Comparison of ENCODE assay signal across 12 cellular contexts in the genomic region with DNA sequence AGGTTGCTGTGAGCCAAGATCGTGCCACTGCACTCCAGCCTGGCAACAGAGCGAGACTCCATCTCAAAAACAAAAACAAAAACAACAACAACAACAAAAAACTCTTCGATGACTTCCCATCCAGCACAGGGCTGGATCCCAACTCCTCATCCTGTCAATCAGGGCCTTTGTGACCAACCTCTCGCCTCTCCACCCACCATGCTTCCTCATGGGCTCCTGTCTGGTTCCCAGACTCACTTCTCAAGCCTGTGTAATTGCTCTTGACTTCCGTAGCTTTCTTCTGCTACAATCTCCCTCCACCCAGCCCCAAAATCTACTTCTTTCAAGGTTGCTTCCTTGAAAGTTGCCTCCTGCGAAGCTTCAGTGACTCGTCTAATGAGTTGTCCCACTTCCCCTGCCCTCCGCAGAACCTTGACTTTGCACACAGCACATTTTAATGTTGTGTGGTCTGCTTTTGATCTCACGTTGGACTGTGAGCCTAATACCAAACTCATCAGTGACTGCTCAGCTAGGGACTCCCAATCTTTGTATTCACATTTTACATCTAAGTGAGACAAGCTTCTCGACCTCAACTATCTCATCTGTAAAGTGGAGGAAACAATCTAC. TPM values are rescaled to one million over a fixed set of nuclear protein-coding genes. Genes with fewer than 3 reads are reported as not detected.
DNase-seq lines count a peak whose midpoint lies in the region; ATAC-seq and TF ChIP-seq lines count a peak whose summit lies in the region.
"Had no signal": no experiment of that assay in that cellular context is flagged by ENCODE, and none has a peak within 500 bp of the region (broad histone marks: within the 10 kb centered on the region; RNA-seq: fewer than 3 reads in every experiment).

No MANE protein-coding gene starts in this region.

- peak overlapping the region; percentile 74 to 85 (median 78) for H3K4me3 Mint-ChIP-seq in CD4-positive, alpha-beta memory T cell
- H3K4me3 Mint-ChIP-seq in activated naive CD8-positive, alpha-beta T cell = peak overlapping the region; percentile 87
- peak overlapping the region; percentile 76 to 88 (median 84) for H3K4me3 Mint-ChIP-seq in naive thymus-derived CD8-positive, alpha-beta T cell

- POLR2A ChIA-PET in CD4-positive, alpha-beta memory T cell (lab: Charles Lee; ENCODE audit: partially characterized antibody) = interaction anchor here (0.9 to 2.0 kb wide), 3 partner anchors 17 to 168 kb away, joined by 3 to 8 read pairs (median 3); partner anchors contain the start of gene TAF15
- POLR2A ChIA-PET in naive thymus-derived CD8-positive, alpha-beta T cell (lab: Charles Lee) = interaction anchor here (0.8 to 1.2 kb wide), 2 partner anchors 8 to 31 kb away, joined by 3 to 4 read pairs; no protein-coding TSS in a partner anchor

- no peaks in the 10 kb centered on the region for H3K27me3 ChIP-seq in CD4-positive, alpha-beta memory T cell (ENCODE audit: insufficient read depth, low read length)

- CTCF ChIA-PET in CD4-positive, alpha-beta memory T cell (lab: Charles Lee; ENCODE audit: partially characterized antibody) = interaction anchor here (1.0 to 2.1 kb wide), 4 partner anchors 8 to 34 kb away, joined by 3 to 13 read pairs (median 5); no protein-coding TSS in a partner anchor

- H3K4me1 Mint-ChIP-seq in CD4-positive, alpha-beta memory T cell = peaks cover 9 to 32% (median 18%) of the 10 kb centered on the region in 4 donors
- H3K4me1 Mint-ChIP-seq in activated naive CD8-positive, alpha-beta T cell (ENCODE audit: low read depth) = peaks cover 20% of the 10 kb centered on the region
- H3K4me1 Mint-ChIP-seq in naive thymus-derived CD8-positive, alpha-beta T cell = peaks cover 15 to 31% (median 21%) of the 10 kb centered on the region in 4 donors

- intact Hi-C loops in CD4-positive, alpha-beta memory T cell (cut with micrococcal nuclease) = no loop called here

- no peaks in the 10 kb centered on the region for H3K9me3 Mint-ChIP-seq in CD4-positive, alpha-beta memory T cell
- H3K9me3 Mint-ChIP-seq in activated naive CD8-positive, alpha-beta T cell (ENCODE audit: low read depth) = no peaks in the 10 kb centered on the region
- H3K9me3 Mint-ChIP-seq in naive thymus-derived CD8-positive, alpha-beta T cell = no peaks in the 10 kb centered on the region
- H3K9me3 Mint-ChIP-seq: activated B cell treated with CpG ODN at 0.5 μM for 24 hours had no signal

- H3K27ac ChIP-seq in CD4-positive, alpha-beta memory T cell (ENCODE audit: low read depth, low read length) = no peak overlapping the region
- H3K27ac ChIP-seq: SK-N-MC had no signal

- no peak for TF ChIP-seq CTCF in GM20000 (IDR thresholded peaks at IDR 0.05; ENCODE audit: extremely low read depth, missing control alignments)
- TF ChIP-seq CTCF in GM13977 (IDR thresholded peaks at IDR 0.05; ENCODE audit: extremely low read depth, insufficient read depth, missing control alignments) = no peak

- H3K36me3 Mint-ChIP-seq in CD4-positive, alpha-beta memory T cell = peaks cover 17 to 25% of the 10 kb centered on the region in 2 donors
- H3K36me3 Mint-ChIP-seq in activated naive CD8-positive, alpha-beta T cell = peaks cover 5% of the 10 kb centered on the region
- H3K36me3 Mint-ChIP-seq in naive thymus-derived CD8-positive, alpha-beta T cell = peaks cover 0 to 10% (median 2%) of the 10 kb centered on the region in 3 donors

- no peaks in the 10 kb centered on the region for H3K9me3 ChIP-seq in CD4-positive, alpha-beta memory T cell (ENCODE audit: control insufficient read depth in 1 of 2, low read length in 2 of 2)

- peak overlapping the region in 4 of 7 donors; percentile 5 to 44 (median 16) for H3K27ac Mint-ChIP-seq in CD4-positive, alpha-beta memory T cell
- no peak overlapping the region for H3K27ac Mint-ChIP-seq in activated naive CD8-positive, alpha-beta T cell
- peak overlapping the region in 7 of 10 donors; percentile 21 to 87 (median 57) for H3K27ac Mint-ChIP-seq in naive thymus-derived CD8-positive, alpha-beta T cell
- H3K27ac Mint-ChIP-seq: activated B cell treated with CpG ODN at 0.5 μM for 24 hours had no signal

- H3K4me1 ChIP-seq in CD4-positive, alpha-beta memory T cell (ENCODE audit: insufficient read depth, low read length) = peaks cover 12% of the 10 kb centered on the region

- no peak overlapping the region for H3K4me3 ChIP-seq in CD4-positive, alpha-beta memory T cell (ENCODE audit: low read length in 2 of 2)

- H3K36me3 ChIP-seq in CD4-positive, alpha-beta memory T cell (ENCODE audit: insufficient read depth, low read length) = peaks cover 5% of the 10 kb centered on the region

- in situ Hi-C loops in GM13977 (cut with MboI; ENCODE audit: low pct_unique_long_range_greater_than_20kb, low sequenced_read_pairs, unreplicated experiment) = loop anchor here (25.0 kb wide), 1 partner anchor 118 kb away; no protein-coding TSS in a partner anchor

- H3K27me3 Mint-ChIP-seq in CD4-positive, alpha-beta memory T cell = no peaks in the 10 kb centered on the region
- H3K27me3 Mint-ChIP-seq in activated naive CD8-positive, alpha-beta T cell = no peaks in the 10 kb centered on the region
- H3K27me3 Mint-ChIP-seq in naive thymus-derived CD8-positive, alpha-beta T cell = peaks cover 0 to 2% (median 0%) of the 10 kb centered on the region in 5 donors

- DNase-seq in CD4-positive, alpha-beta memory T cell = no peak
- DNase-seq in GM20000 (ENCODE audit: low spot score) (peak; percentile 12), GM13977 (ENCODE audit: low spot score) (no peak), iPS-NIHi7 (ENCODE audit: extremely low spot score) (no peak)
- DNase-seq in naive thymus-derived CD8-positive, alpha-beta T cell = no peak
- DNase-seq: activated B cell treated with CpG ODN at 0.5 μM for 24 hours, NCI-H1092 treated with DMSO at 0.1 percent for 48 hours, NCI-H226 had no signal

- peak in 1 of 2 donors; percentile 27 for ATAC-seq in naive thymus-derived CD8-positive, alpha-beta T cell
- no peak for ATAC-seq in GM18520 (IDR thresholded peaks at IDR 0.05; ENCODE audit: unreplicated experiment)

RNA-seq across cellular contexts. Expression of gene RASL10B, which starts 0.9 kb away (rescaled TPM):
- under 1 TPM in 1 of 2 experiments, not detected in 1; 0.15 TPM for total RNA-seq in CD4-positive, alpha-beta memory T cell
- under 1 TPM in 1 of 2 donors, not detected in 1; 0.15 TPM for polyA plus RNA-seq in CD4-positive, alpha-beta memory T cell
- total RNA-seq in naive thymus-derived CD8-positive, alpha-beta T cell = under 1 TPM; 0.38 to 0.57 TPM
- under 1 TPM in 1 of 3 donors, not detected in 2; 0.06 TPM for polyA plus RNA-seq in naive thymus-derived CD8-positive, alpha-beta T cell

RNA-seq across cellular contexts. Expression of gene GAS2L2, which starts 22.5 kb away (rescaled TPM):
- total RNA-seq in CD4-positive, alpha-beta memory T cell = under 1 TPM in 1 of 2 experiments, not detected in 1; 0.26 TPM
- under 1 TPM in 1 of 2 donors, not detected in 1; 0.13 TPM for polyA plus RNA-seq in CD4-positive, alpha-beta memory T cell
- total RNA-seq in naive thymus-derived CD8-positive, alpha-beta T cell = under 1 TPM; 0.33 to 0.36 TPM
- not detected for polyA plus RNA-seq in naive thymus-derived CD8-positive, alpha-beta T cell
- total RNA-seq: activated B cell treated with CpG ODN at 0.5 μM for 24 hours, kidney epithelial cell had no signal

RNA-seq across cellular contexts. Expression of gene C17orf50, which starts 30.2 kb away (rescaled TPM):
- total RNA-seq in CD4-positive, alpha-beta memory T cell = not detected
- not detected for polyA plus RNA-seq in CD4-positive, alpha-beta memory T cell
- under 1 TPM in 1 of 2 experiments, not detected in 1; 0.38 TPM for total RNA-seq in naive thymus-derived CD8-positive, alpha-beta T cell
- polyA plus RNA-seq in naive thymus-derived CD8-positive, alpha-beta T cell = 1 to 10 TPM in 1 of 3 donors, under 1 TPM in 2; 0.20 to 2.1 (median 0.67) TPM
- total RNA-seq: activated B cell treated with CpG ODN at 0.5 μM for 24 hours, kidney epithelial cell had no signal
